ENCODE assay signal across 1 cellular context in genomic region chr6:125262026-125263013, GRCh38.
TF ChIP-seq lines count a peak whose summit lies in the region.

No MANE protein-coding gene starts in this region.

TF ChIP-seq in WTC11, 78 proteins besides CTCF, POLR2A, EP300 and RAD21 (continued from another document):
- TF ChIP-seq PRRX2 (CRISPR knock-in tag; IDR thresholded peaks at IDR 0.05), result no peak
- no peak for TF ChIP-seq SMAD3 (CRISPR knock-in tag; IDR thresholded peaks at IDR 0.05; ENCODE audit: borderline replicate concordance)
- TF ChIP-seq NFYB (CRISPR knock-in tag; conservative IDR thresholded peaks at IDR 0.05; ENCODE audit: low read depth), result no peak
- TF ChIP-seq ZBTB21 (CRISPR knock-in tag; IDR thresholded peaks at IDR 0.05; ENCODE audit: borderline replicate concordance), result no peak
- TF ChIP-seq ZNF121 (CRISPR knock-in tag; IDR thresholded peaks at IDR 0.05), result no peak
- TF ChIP-seq CDX4 (CRISPR knock-in tag; IDR thresholded peaks at IDR 0.05; ENCODE audit: borderline replicate concordance), result no peak
